ENCODE assay signal across 16 cellular contexts in genomic region chr7:55518836-55519235, GRCh38. TPM values are rescaled to one million over a fixed set of nuclear protein-coding genes. Genes with fewer than 3 reads are reported as not detected.
A peak's percentile ranks its signal among the peaks of the same experiment; 100 is the strongest.
DNase-seq lines count a peak whose midpoint lies in the region; ATAC-seq and TF ChIP-seq lines count a peak whose summit lies in the region.
"Had no signal": no experiment of that assay in that cellular context is flagged by ENCODE, and none has a peak within 500 bp of the region (broad histone marks: within the 10 kb centered on the region; RNA-seq: fewer than 3 reads in every experiment).

No MANE protein-coding gene starts in this region.

- intact Hi-C loops in right cardiac atrium (cut with DNase I), result no loop called here

- H3K4me3 Mint-ChIP-seq in activated T-cell treated with anti-CD3 and anti-CD28 coated beads, Interleukin-2, amount 50 U/mL, for 24 hours, result no peak overlapping the region
- H3K4me3 Mint-ChIP-seq: CD4-positive, alpha-beta T cell had no signal

- H3K36me3 Mint-ChIP-seq in activated T-cell treated with anti-CD3 and anti-CD28 coated beads, Interleukin-2, amount 50 U/mL, for 24 hours (ENCODE audit: low read depth), result peaks cover 80% of the 10 kb centered on the region

- H3K27ac ChIP-seq in Peyer's patch, result peak overlapping the region in 2 of 4 donors; percentile 58 to 68
- no peak overlapping the region for H3K27ac ChIP-seq in right cardiac atrium (ENCODE audit: low read length)
- H3K27ac ChIP-seq: KMS-11 had no signal

- TF ChIP-seq POLR2A in Peyer's patch (IDR thresholded peaks at IDR 0.05), result no peak

- H3K36me3 ChIP-seq in Peyer's patch (peaks cover 0 to 37% (median 0%) of the 10 kb centered on the region in 3 donors), iPS-15b (ENCODE audit: control insufficient read depth, insufficient read depth, low read length) (peaks cover 19% of the 10 kb centered on the region)

- WGBS in right cardiac atrium, result 96% methylated on average over 8 of the region's 8 CpGs

- peaks cover 76% of the 10 kb centered on the region for H3K4me1 Mint-ChIP-seq in activated T-cell treated with anti-CD3 and anti-CD28 coated beads, Interleukin-2, amount 50 U/mL, for 24 hours (ENCODE audit: low read depth)

- ATAC-seq in right cardiac atrium (no peak), GM21423 (IDR thresholded peaks at IDR 0.05; ENCODE audit: unreplicated experiment) (no peak)

- H3K27me3 ChIP-seq in Peyer's patch (no peaks in the 10 kb centered on the region), iPS-15b (ENCODE audit: control insufficient read depth, insufficient read depth, low read length) (no peaks in the 10 kb centered on the region), right cardiac atrium (ENCODE audit: control insufficient read depth, insufficient read depth) (no peaks in the 10 kb centered on the region)

- H3K27ac Mint-ChIP-seq in activated T-cell treated with anti-CD3 and anti-CD28 coated beads, Interleukin-2, amount 50 U/mL, for 24 hours, result no peak overlapping the region
- H3K27ac Mint-ChIP-seq: CD4-positive, alpha-beta T cell had no signal

- peak; percentile 16 for DNase-seq in activated T-cell treated with anti-CD3 and anti-CD28 coated beads, Interleukin-2, amount 50 U/mL, for 24 hours
- no peak for DNase-seq in activated T-cell treated with anti-CD3 and anti-CD28 coated beads, Interleukin-2, amount 50 U/mL, for 1 hour
- DNase-seq in Peyer's patch, result peak in 2 of 3 donors; percentile 54 to 62
- DNase-seq in right cardiac atrium, result no peak
- no peak for DNase-seq in GDM1 (lab: John Stamatoyannopoulos, UW)
- DNase-seq: DND-41, GF-D8, NCI-H1417, NCI-H1930, NCI-H2171, NCI-H446 treated with DMSO at 0.1 percent for 48 hours, NCI-H774 had no signal

- H3K4me1 ChIP-seq in Peyer's patch (peaks cover 2 to 18% (median 10%) of the 10 kb centered on the region in 4 donors), iPS-15b (ENCODE audit: control insufficient read depth, insufficient read depth, low read length) (peaks cover 16% of the 10 kb centered on the region), right cardiac atrium (ENCODE audit: control insufficient read depth, insufficient read depth, low read length) (no peaks in the 10 kb centered on the region)

- H3K9me3 Mint-ChIP-seq in activated T-cell treated with anti-CD3 and anti-CD28 coated beads, Interleukin-2, amount 50 U/mL, for 24 hours, result no peaks in the 10 kb centered on the region
- H3K9me3 Mint-ChIP-seq: CD4-positive, alpha-beta T cell had no signal

- H3K4me3 ChIP-seq in Peyer's patch (no peak overlapping the region), iPS-15b (ENCODE audit: low read depth, low read length) (no peak overlapping the region), right cardiac atrium (ENCODE audit: low read length) (no peak overlapping the region)

- H3K9ac ChIP-seq in iPS-15b (ENCODE audit: low read depth, low read length), result peak overlapping the region; percentile 32
- H3K9ac ChIP-seq: KMS-11 had no signal

- H3K9me3 ChIP-seq in Peyer's patch, result no peaks in the 10 kb centered on the region
- H3K9me3 ChIP-seq in iPS-15b (ENCODE audit: control insufficient read depth, insufficient read depth, low read length), result no peaks in the 10 kb centered on the region
- no peaks in the 10 kb centered on the region for H3K9me3 ChIP-seq in right cardiac atrium (ENCODE audit: control insufficient read depth, low read length)

- H3K27me3 Mint-ChIP-seq in activated T-cell treated with anti-CD3 and anti-CD28 coated beads, Interleukin-2, amount 50 U/mL, for 24 hours, result no peaks in the 10 kb centered on the region
- H3K27me3 Mint-ChIP-seq: CD4-positive, alpha-beta T cell had no signal

- TF ChIP-seq CTCF in Peyer's patch (IDR thresholded peaks at IDR 0.05), result no peak

RNA-seq across cellular contexts. Expression of gene VOPP1, which starts 53.5 kb away (rescaled TPM):
- 10 to 100 TPM; 63.9 to 79.2 (median 72.4) TPM for total RNA-seq in Peyer's patch
- total RNA-seq in right cardiac atrium, result 10 to 100 TPM; 19.0 to 21.8 (median 21.0) TPM
- polyA plus RNA-seq in right cardiac atrium, result 12.7 TPM

Comparison
In these comparisons a context has a peak if more than half of its experiments do, and no peak if none do; other contexts are left out.
1. DNase-seq: peak in activated T-cell treated with anti-CD3 and anti-CD28 coated beads, Interleukin-2, amount 50 U/mL, for 24 hours (single experiment) and Peyer's patch (2 of 3); none in activated T-cell treated with anti-CD3 and anti-CD28 coated beads, Interleukin-2, amount 50 U/mL, for 1 hour (single experiment), right cardiac atrium (0 of 3) and GDM1 (single experiment).